18 cellular contexts compared by ENCODE assay signal in genomic region chr7:112124367-112124766, GRCh38.
"Had no signal": no experiment of that assay in that cellular context is flagged by ENCODE, and none has a peak within 500 bp of the region (broad histone marks: within the 10 kb centered on the region; RNA-seq: fewer than 3 reads in every experiment).

No MANE protein-coding gene starts in this region.

- H3K36me3 ChIP-seq: neural progenitor cell, sigmoid colon, tibial artery, uterus had no signal

- H3K36me3 Mint-ChIP-seq: activated naive CD8-positive, alpha-beta T cell; stimulated activated effector memory CD8-positive, alpha-beta T cell treated with anti-CD3 and anti-CD28 coated beads, Interleukin-12 subunit alpha, Interleukin-12 subunit beta, amount 100 ng/mL, for 72 hours had no signal

- H3K4me3 Mint-ChIP-seq: activated CD4-positive, alpha-beta T cell treated with anti-CD3 and anti-CD28 coated beads for 36 hours; activated naive CD8-positive, alpha-beta T cell; activated T-helper 1 cell treated with anti-CD3 and anti-CD28 coated beads, Interleukin-12 subunit alpha, Interleukin-12 subunit beta, Interleukin-2, Interleukin-4 antibody, amounts not matched to agents 30 ng/mL and 10 ng/mL and 1 ng/mL, durations not matched to agents 14 hours and 24 hours and 36 hours; endodermal cell; neural progenitor cell; stimulated activated effector memory CD8-positive, alpha-beta T cell treated with anti-CD3 and anti-CD28 coated beads, Interleukin-12 subunit alpha, Interleukin-12 subunit beta, amount 100 ng/mL, for 72 hours; T-helper 17 cell had no signal

- H3K27me3 ChIP-seq: foreskin keratinocyte, neural progenitor cell, sigmoid colon, tibial artery, uterus had no signal

- DNase-seq: activated CD4-positive, alpha-beta T cell treated with anti-CD3 and anti-CD28 coated beads for 36 hours; activated CD4-positive, alpha-beta T cell treated with anti-CD3 and anti-CD28 coated beads, Interleukin-2, amount 50 U/mL, for 48 hours; activated gamma-delta T cell treated with Interleukin-2 at 50 U/mL for 16 hours; activated T-cell treated with anti-CD3 and anti-CD28 coated beads for 4 hours; endodermal cell; foreskin keratinocyte; glutamatergic neuron; hippocampal formation; sigmoid colon; stimulated activated CD4-positive, alpha-beta T cell treated with anti-CD3 and anti-CD28 coated beads, Interleukin-4, amount 100 ng/mL, for 24 hours; T-helper 17 cell; tibial artery; uterus had no signal

- ATAC-seq: activated CD4-positive, alpha-beta T cell treated with anti-CD3 and anti-CD28 coated beads for 36 hours; foreskin keratinocyte; left lobe of liver; stimulated activated effector memory CD8-positive, alpha-beta T cell treated with anti-CD3 and anti-CD28 coated beads, Interleukin-12 subunit alpha, Interleukin-12 subunit beta, amount 100 ng/mL, for 72 hours; T-helper 17 cell had no signal

- H3K27ac Mint-ChIP-seq: activated CD4-positive, alpha-beta T cell treated with anti-CD3 and anti-CD28 coated beads for 36 hours; activated naive CD8-positive, alpha-beta T cell; activated T-helper 1 cell treated with anti-CD3 and anti-CD28 coated beads, Interleukin-12 subunit alpha, Interleukin-12 subunit beta, Interleukin-2, Interleukin-4 antibody, amounts not matched to agents 30 ng/mL and 10 ng/mL and 1 ng/mL, durations not matched to agents 14 hours and 24 hours and 36 hours; endodermal cell; neural progenitor cell; stimulated activated effector memory CD8-positive, alpha-beta T cell treated with anti-CD3 and anti-CD28 coated beads, Interleukin-12 subunit alpha, Interleukin-12 subunit beta, amount 100 ng/mL, for 72 hours; T-helper 17 cell had no signal

- H3K9me3 Mint-ChIP-seq: activated T-helper 1 cell treated with anti-CD3 and anti-CD28 coated beads, Interleukin-12 subunit alpha, Interleukin-12 subunit beta, Interleukin-2, Interleukin-4 antibody, amounts not matched to agents 30 ng/mL and 10 ng/mL and 1 ng/mL, durations not matched to agents 14 hours and 24 hours and 36 hours; stimulated activated effector memory CD8-positive, alpha-beta T cell treated with anti-CD3 and anti-CD28 coated beads, Interleukin-12 subunit alpha, Interleukin-12 subunit beta, amount 100 ng/mL, for 72 hours had no signal

- H3K4me3 ChIP-seq: neural progenitor cell, sigmoid colon, tibial artery, uterus had no signal

- H3K4me1 Mint-ChIP-seq: activated CD4-positive, alpha-beta T cell treated with anti-CD3 and anti-CD28 coated beads for 36 hours; stimulated activated effector memory CD8-positive, alpha-beta T cell treated with anti-CD3 and anti-CD28 coated beads, Interleukin-12 subunit alpha, Interleukin-12 subunit beta, amount 100 ng/mL, for 72 hours; T-helper 17 cell had no signal

- H3K27ac ChIP-seq: foreskin keratinocyte, neural progenitor cell, sigmoid colon, tibial artery, uterus had no signal

- H3K27me3 Mint-ChIP-seq: activated CD4-positive, alpha-beta T cell treated with anti-CD3 and anti-CD28 coated beads for 36 hours; activated naive CD8-positive, alpha-beta T cell had no signal

- H3K9me3 ChIP-seq: sigmoid colon, tibial artery, uterus had no signal

- H3K4me1 ChIP-seq: foreskin keratinocyte, tibial artery, uterus had no signal
